Comparison of ENCODE assay signal across 1 cellular context in the genomic region with DNA sequence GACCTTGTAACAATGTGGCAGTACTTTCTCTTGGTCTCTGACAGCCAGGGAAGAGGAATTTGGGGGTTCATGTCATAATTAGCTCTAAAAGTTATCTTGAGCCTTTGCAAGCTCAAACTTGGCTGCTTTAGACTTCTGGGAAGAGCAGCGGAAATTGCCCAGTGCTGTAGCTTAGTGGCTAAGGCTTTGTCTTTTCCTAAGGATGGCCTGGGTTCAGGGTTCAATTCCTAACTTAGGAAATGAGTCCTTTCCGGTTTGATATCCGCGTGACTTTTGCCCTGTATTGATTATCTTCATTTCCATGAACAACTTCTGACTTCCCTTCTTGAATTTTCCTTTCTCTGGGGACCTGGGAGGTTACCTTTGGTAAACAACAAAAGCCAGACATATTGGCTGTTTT.
TF ChIP-seq lines count a peak whose summit lies in the region.

No MANE protein-coding gene starts in this region.

TF ChIP-seq in HepG2, 621 proteins besides CTCF, POLR2A, EP300 and RAD21 (continued from another document):
- TF ChIP-seq NFE2L2 (IDR thresholded peaks at IDR 0.05; ENCODE audit: low read length) (no peak), TFAP4 (IDR thresholded peaks at IDR 0.05; ENCODE audit: borderline replicate concordance, low read depth) (no peak), NFRKB (IDR thresholded peaks at IDR 0.05) (no peak), ZIK1 (CRISPR knock-in tag; IDR thresholded peaks at IDR 0.05; ENCODE audit: borderline replicate concordance, low read depth) (no peak), HNRNPL (IDR thresholded peaks at IDR 0.05; ENCODE audit: low read depth, low read length) (no peak), ISL2 (CRISPR knock-in tag; IDR thresholded peaks at IDR 0.05) (no peak), FOXM1 (CRISPR knock-in tag; IDR thresholded peaks at IDR 0.05) (no peak), ZNF362 (CRISPR knock-in tag; IDR thresholded peaks at IDR 0.05; ENCODE audit: borderline replicate concordance) (no peak), ZNF614 (CRISPR knock-in tag; IDR thresholded peaks at IDR 0.05; ENCODE audit: borderline replicate concordance) (no peak), ZNF136 (CRISPR knock-in tag; IDR thresholded peaks at IDR 0.05; ENCODE audit: low read depth) (no peak), ZNF354B (CRISPR knock-in tag; IDR thresholded peaks at IDR 0.05) (no peak), ZC3H13 (CRISPR knock-in tag; IDR thresholded peaks at IDR 0.05) (no peak), ZNF781 (CRISPR knock-in tag; IDR thresholded peaks at IDR 0.05; ENCODE audit: borderline replicate concordance, not compliant biosample characterization) (no peak), ZFP82 (CRISPR knock-in tag; IDR thresholded peaks at IDR 0.05; ENCODE audit: borderline replicate concordance) (no peak)
- TF ChIP-seq, protein P1, sequence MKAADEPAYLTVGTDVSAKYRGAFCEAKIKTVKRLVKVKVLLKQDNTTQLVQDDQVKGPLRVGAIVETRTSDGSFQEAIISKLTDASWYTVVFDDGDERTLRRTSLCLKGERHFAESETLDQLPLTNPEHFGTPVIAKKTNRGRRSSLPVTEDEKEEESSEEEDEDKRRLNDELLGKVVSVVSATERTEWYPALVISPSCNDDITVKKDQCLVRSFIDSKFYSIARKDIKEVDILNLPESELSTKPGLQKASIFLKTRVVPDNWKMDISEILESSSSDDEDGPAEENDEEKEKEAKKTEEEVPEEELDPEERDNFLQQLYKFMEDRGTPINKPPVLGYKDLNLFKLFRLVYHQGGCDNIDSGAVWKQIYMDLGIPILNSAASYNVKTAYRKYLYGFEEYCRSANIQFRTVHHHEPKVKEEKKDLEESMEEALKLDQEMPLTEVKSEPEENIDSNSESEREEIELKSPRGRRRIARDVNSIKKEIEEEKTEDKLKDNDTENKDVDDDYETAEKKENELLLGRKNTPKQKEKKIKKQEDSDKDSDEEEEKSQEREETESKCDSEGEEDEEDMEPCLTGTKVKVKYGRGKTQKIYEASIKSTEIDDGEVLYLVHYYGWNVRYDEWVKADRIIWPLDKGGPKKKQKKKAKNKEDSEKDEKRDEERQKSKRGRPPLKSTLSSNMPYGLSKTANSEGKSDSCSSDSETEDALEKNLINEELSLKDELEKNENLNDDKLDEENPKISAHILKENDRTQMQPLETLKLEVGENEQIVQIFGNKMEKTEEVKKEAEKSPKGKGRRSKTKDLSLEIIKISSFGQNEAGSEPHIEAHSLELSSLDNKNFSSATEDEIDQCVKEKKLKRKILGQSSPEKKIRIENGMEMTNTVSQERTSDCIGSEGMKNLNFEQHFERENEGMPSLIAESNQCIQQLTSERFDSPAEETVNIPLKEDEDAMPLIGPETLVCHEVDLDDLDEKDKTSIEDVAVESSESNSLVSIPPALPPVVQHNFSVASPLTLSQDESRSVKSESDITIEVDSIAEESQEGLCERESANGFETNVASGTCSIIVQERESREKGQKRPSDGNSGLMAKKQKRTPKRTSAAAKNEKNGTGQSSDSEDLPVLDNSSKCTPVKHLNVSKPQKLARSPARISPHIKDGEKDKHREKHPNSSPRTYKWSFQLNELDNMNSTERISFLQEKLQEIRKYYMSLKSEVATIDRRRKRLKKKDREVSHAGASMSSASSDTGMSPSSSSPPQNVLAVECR (CRISPR knock-in tag; IDR thresholded peaks at IDR 0.05; ENCODE audit: borderline replicate concordance): no peak
